1 cellular context compared by ENCODE assay signal in genomic region chr14:99587463-99588278, GRCh38.
TF ChIP-seq lines count a peak whose summit lies in the region.

No MANE protein-coding gene starts in this region.

TF ChIP-seq in IMR-90, 13 proteins besides CTCF, POLR2A, EP300 and RAD21 (continued from another document):
- TF ChIP-seq, protein P1, sequence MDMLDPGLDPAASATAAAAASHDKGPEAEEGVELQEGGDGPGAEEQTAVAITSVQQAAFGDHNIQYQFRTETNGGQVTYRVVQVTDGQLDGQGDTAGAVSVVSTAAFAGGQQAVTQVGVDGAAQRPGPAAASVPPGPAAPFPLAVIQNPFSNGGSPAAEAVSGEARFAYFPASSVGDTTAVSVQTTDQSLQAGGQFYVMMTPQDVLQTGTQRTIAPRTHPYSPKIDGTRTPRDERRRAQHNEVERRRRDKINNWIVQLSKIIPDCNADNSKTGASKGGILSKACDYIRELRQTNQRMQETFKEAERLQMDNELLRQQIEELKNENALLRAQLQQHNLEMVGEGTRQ (IDR thresholded peaks at IDR 0.05; ENCODE audit: low read depth, low read length), result no peak
- TF ChIP-seq MXI1 (IDR thresholded peaks at IDR 0.05; ENCODE audit: borderline replicate concordance, low read depth, low read length), result no peak
- no peak for TF ChIP-seq ELK1 (IDR thresholded peaks at IDR 0.05; ENCODE audit: borderline replicate concordance, low read depth, low read length)
- no peak for TF ChIP-seq MAFK (IDR thresholded peaks at IDR 0.05; ENCODE audit: low read depth, low read length)
- TF ChIP-seq RCOR1 (IDR thresholded peaks at IDR 0.05; ENCODE audit: insufficient replicate concordance, low read length), result no peak
- no peak for TF ChIP-seq RFX5 (IDR thresholded peaks at IDR 0.05; ENCODE audit: low read depth, low read length)
- TF ChIP-seq FOS (IDR thresholded peaks at IDR 0.05; ENCODE audit: low read depth, low read length), result no peak
- no peak for TF ChIP-seq NFE2L2 (IDR thresholded peaks at IDR 0.05; ENCODE audit: low read depth, low read length)
- no peak for TF ChIP-seq MAZ (IDR thresholded peaks at IDR 0.05; ENCODE audit: borderline replicate concordance, low read depth, low read length)
- no peak for TF ChIP-seq CEBPB (IDR thresholded peaks at IDR 0.05; ENCODE audit: low read depth, low read length)
